18 cellular contexts compared by ENCODE assay signal in genomic region chr4:22504931-22505330, GRCh38.
"Had no signal": no experiment of that assay in that cellular context is flagged by ENCODE, and none has a peak within 500 bp of the region (broad histone marks: within the 10 kb centered on the region; RNA-seq: fewer than 3 reads in every experiment).

No MANE protein-coding gene starts in this region.

- DNase-seq: activated CD4-positive, alpha-beta T cell treated with anti-CD3 and anti-CD28 coated beads, Interleukin-2, amount 10 ng/mL, durations not matched to agents 24 days and 14 days; activated CD8-positive, alpha-beta T cell treated with anti-CD3 and anti-CD28 coated beads for 36 hours; activated naive CD4-positive, alpha-beta T cell treated with anti-CD3 and anti-CD28 coated beads for 36 hours; activated T-cell treated with anti-CD3 and anti-CD28 coated beads, Interleukin-2, amount 50 U/mL, for 4 hours; aorta; cerebellar nuclear complex; cortex of kidney; esophagus squamous epithelium; hippocampal formation; spleen; stimulated activated naive CD4-positive, alpha-beta T cell treated with Interleukin-2 at 50 U/mL for 16 hours; T-cell; T-helper 9 cell; thyroid gland had no signal

- H3K9me3 ChIP-seq: esophagus squamous epithelium, spleen, thyroid gland had no signal

- ATAC-seq: activated CD8-positive, alpha-beta T cell treated with anti-CD3 and anti-CD28 coated beads for 36 hours; activated T-cell treated with anti-CD3 and anti-CD28 coated beads, Interleukin-2, amount 50 U/mL, for 4 hours; natural killer cell treated with Interleukin-12 subunit alpha and Interleukin-12 subunit beta and Interleukin-15 and Interleukin-18, amount 100 ng/mL, for 72 hours; T-cell had no signal

- FAIRE-seq: islet of Langerhans had no signal

- H3K4me3 ChIP-seq: esophagus squamous epithelium, lung, spleen, thyroid gland had no signal

- H2AFZ ChIP-seq: parathyroid adenoma had no signal

- H3K4me1 ChIP-seq: parathyroid adenoma, spleen had no signal

- H3K27me3 ChIP-seq: esophagus squamous epithelium, spleen, thyroid gland had no signal

- H3K27ac ChIP-seq: esophagus squamous epithelium, parathyroid adenoma, spleen, thyroid gland had no signal

- H3K9ac ChIP-seq: parathyroid adenoma had no signal

- H3K36me3 ChIP-seq: esophagus squamous epithelium, spleen, thyroid gland had no signal
